ENCODE assay signal across 8 cellular contexts in the genomic region with DNA sequence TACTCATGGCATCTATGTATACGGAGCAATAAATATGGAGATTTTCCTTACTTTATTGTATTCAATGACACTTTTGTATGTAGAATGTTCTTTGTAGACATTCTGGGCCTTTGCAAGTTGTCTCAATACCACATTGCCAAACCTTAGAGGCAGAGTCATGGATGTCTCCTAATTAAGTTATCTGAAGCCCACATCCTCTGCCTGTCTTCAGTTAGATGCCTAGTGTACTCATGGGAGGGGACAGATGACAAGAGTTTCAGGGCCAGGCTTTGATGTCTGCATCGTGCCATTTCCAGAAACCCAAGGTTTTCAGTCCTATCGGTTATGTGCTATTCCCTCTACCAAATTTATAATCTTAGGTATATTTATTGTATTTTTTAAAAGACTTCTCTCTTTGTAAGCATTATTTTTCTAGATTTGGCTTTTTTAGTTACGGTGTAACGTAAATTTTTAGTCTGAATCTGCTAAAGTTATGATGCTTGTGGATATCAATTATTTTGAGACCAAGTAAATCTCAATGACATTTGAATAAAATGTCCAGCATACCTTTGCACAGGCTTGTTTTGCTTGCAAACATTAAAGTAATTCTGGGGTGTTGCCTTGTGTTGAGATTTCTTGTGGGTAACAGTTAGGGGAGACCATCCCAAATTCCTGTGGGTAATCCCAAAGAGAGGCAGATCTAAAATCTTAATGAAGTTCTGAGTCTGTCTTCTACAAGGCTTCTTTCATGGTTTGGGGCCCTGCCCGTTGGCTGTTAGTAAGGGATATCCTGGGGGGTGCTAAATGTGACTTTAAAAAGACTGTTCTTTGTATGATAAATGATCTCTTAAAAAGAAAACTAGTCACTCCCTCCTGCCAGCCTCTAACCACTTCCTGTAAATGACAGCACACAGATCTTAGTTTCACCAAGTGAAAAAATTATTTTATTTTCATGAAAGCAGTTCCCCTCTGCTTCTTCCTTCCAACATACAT. TPM values are rescaled to one million over a fixed set of nuclear protein-coding genes. Genes with fewer than 3 reads are reported as not detected.
DNase-seq lines count a peak whose midpoint lies in the region; ATAC-seq and TF ChIP-seq lines count a peak whose summit lies in the region.

No MANE protein-coding gene starts in this region.

- H3K4me3 Mint-ChIP-seq in activated CD8-positive, alpha-beta T cell treated with anti-CD3 and anti-CD28 coated beads for 36 hours = peak overlapping the region; percentile 41

- intact Hi-C loops in activated CD8-positive, alpha-beta T cell treated with anti-CD3 and anti-CD28 coated beads for 36 hours (cut with micrococcal nuclease) = loop anchor here (10.0 kb wide), 1 partner anchor 208 kb away; no protein-coding TSS in a partner anchor

- peaks cover 72% of the 10 kb centered on the region for H3K4me1 Mint-ChIP-seq in activated CD8-positive, alpha-beta T cell treated with anti-CD3 and anti-CD28 coated beads for 36 hours (ENCODE audit: low read depth)

- H3K27ac ChIP-seq in substantia nigra (ENCODE audit: low read depth, low read length, poor library complexity, severe bottlenecking) = no peak overlapping the region

- H3K9me3 Mint-ChIP-seq in activated CD8-positive, alpha-beta T cell treated with anti-CD3 and anti-CD28 coated beads for 36 hours = peaks cover 5% of the 10 kb centered on the region

- POLR2A ChIA-PET in activated CD8-positive, alpha-beta T cell treated with anti-CD3 and anti-CD28 coated beads for 36 hours (lab: Charles Lee) = interaction anchor here (0.5 to 1.6 kb wide), 4 partner anchors 19 to 59 kb away, joined by 3 to 4 read pairs (median 3); no protein-coding TSS in a partner anchor

- peak; percentile 59 for ATAC-seq in GM18909 (IDR thresholded peaks at IDR 0.05; ENCODE audit: poor library complexity, unreplicated experiment)
- ATAC-seq in activated CD8-positive, alpha-beta T cell treated with anti-CD3 and anti-CD28 coated beads for 36 hours = peak; percentile 48
- no peak for ATAC-seq in GM18517 (IDR thresholded peaks at IDR 0.05; ENCODE audit: unreplicated experiment)

- CTCF ChIA-PET in activated CD8-positive, alpha-beta T cell treated with anti-CD3 and anti-CD28 coated beads for 36 hours (lab: Charles Lee) = interaction anchor here (0.9 to 1.7 kb wide), 4 partner anchors 7 to 62 kb away, joined by 3 to 7 read pairs (median 4); no protein-coding TSS in a partner anchor

- peak; percentile 89 for DNase-seq in MV-4-11 (lab: John Stamatoyannopoulos, UW)
- peak; percentile 84 for DNase-seq in activated CD8-positive, alpha-beta T cell treated with anti-CD3 and anti-CD28 coated beads for 36 hours
- peak; percentile 48 for DNase-seq in fibroblast of peridontal ligament (ENCODE audit: extremely low read depth)
- peak; percentile 44 for DNase-seq in stimulated activated naive CD4-positive, alpha-beta T cell treated with Interleukin-2 at 50 U/mL for 16 hours (lab: John Stamatoyannopoulos, UW)
- no peak for DNase-seq in NCI-H345 (lab: John Stamatoyannopoulos, UW)
- no peak for DNase-seq in substantia nigra (lab: John Stamatoyannopoulos, UW)

- TF ChIP-seq CTCF in activated CD8-positive, alpha-beta T cell treated with anti-CD3 and anti-CD28 coated beads for 36 hours (IDR thresholded peaks at IDR 0.05) = no peak

- peak overlapping the region; percentile 89 for H3K27ac Mint-ChIP-seq in activated CD8-positive, alpha-beta T cell treated with anti-CD3 and anti-CD28 coated beads for 36 hours

- H3K36me3 Mint-ChIP-seq in activated CD8-positive, alpha-beta T cell treated with anti-CD3 and anti-CD28 coated beads for 36 hours (ENCODE audit: low read depth) = peaks cover 3% of the 10 kb centered on the region

- no peaks in the 10 kb centered on the region for H3K27me3 Mint-ChIP-seq in activated CD8-positive, alpha-beta T cell treated with anti-CD3 and anti-CD28 coated beads for 36 hours

RNA-seq across cellular contexts. Expression of a gene that starts 8.0 kb away (rescaled TPM):
- 100 to 1,000 TPM; 201 to 215 TPM for total RNA-seq in activated CD8-positive, alpha-beta T cell treated with anti-CD3 and anti-CD28 coated beads for 36 hours

Comparison
In these comparisons a context has a peak if more than half of its experiments do, and no peak if none do; other contexts are left out.
1. DNase-seq: peak in MV-4-11 (single experiment), activated CD8-positive, alpha-beta T cell treated with anti-CD3 and anti-CD28 coated beads for 36 hours (single experiment), fibroblast of peridontal ligament (single experiment) and stimulated activated naive CD4-positive, alpha-beta T cell treated with Interleukin-2 at 50 U/mL for 16 hours (single experiment); none in NCI-H345 (single experiment) and substantia nigra (0 of 49).